Comparison of ENCODE assay signal across 8 cellular contexts in the genomic region with DNA sequence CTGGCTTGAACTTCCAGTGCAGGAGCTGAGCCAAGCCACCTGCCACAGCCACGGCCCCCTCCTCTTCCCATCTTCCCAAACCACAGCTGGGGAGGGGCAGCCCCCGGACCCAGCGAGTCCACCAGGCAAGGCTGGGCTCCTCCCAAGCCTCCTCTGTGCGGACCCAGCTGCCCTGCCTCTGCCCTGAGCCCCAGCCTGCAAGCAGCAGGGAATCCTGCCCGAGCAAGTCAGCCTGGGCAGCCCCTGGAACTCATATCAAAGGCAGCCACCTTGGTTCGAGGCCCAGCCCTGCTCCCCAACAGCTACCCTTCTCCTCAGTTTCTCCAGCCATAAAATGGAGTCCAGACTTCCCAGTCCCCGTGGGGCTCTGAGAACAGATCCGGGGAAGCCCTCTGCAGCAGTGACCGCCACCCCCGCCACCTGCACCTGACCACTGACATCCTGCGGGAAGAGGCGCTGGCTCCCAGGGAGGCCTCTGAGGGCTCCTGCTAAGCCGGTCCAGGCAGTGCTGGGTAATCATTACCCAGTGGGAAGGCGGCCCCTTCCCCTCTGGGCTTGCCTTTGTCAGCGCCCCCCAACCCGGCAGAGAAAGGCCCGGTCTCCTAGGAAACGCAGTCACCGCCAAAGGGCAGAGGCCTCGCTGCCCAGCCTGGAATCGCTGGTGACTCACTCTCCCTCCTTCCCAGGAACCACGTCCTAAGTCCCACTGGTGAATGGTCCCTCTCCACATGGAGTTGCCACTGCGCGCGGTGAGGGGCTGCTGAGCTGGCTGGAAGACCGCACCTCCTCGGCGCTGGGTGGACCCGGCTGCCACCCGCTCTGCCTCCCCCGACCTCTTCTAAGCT. TPM values are rescaled to one million over a fixed set of nuclear protein-coding genes. Genes with fewer than 3 reads are reported as not detected.
DNase-seq lines count a peak whose midpoint lies in the region; ATAC-seq and TF ChIP-seq lines count a peak whose summit lies in the region.

No MANE protein-coding gene starts in this region.

- H3K27ac ChIP-seq in subcutaneous abdominal adipose tissue (ENCODE audit: low read depth, low read length) = peak overlapping the region; percentile 14

- no peaks in the 10 kb centered on the region for H3K36me3 ChIP-seq in subcutaneous abdominal adipose tissue (ENCODE audit: control insufficient read depth in 5 of 5, insufficient read depth in 5 of 5, low read length in 5 of 5)

- peak overlapping the region in 3 of 5 donors; percentile 7 to 43 (median 21) for H3K9ac ChIP-seq in subcutaneous abdominal adipose tissue (ENCODE audit: low read length in 5 of 5)

- TF ChIP-seq CTCF in cardiac fibroblast (IDR thresholded peaks at IDR 0.05; ENCODE audit: low read depth, low read length) = no peak

- peaks cover 0 to 40% (median 27%) of the 10 kb centered on the region in 5 donors for H3K4me1 ChIP-seq in subcutaneous abdominal adipose tissue (ENCODE audit: control insufficient read depth in 5 of 5, insufficient read depth in 5 of 5, low read length in 5 of 5)

- peaks cover 0 to 3% (median 0%) of the 10 kb centered on the region in 5 donors for H3K27me3 ChIP-seq in subcutaneous abdominal adipose tissue (ENCODE audit: control insufficient read depth in 5 of 5, insufficient read depth in 4 of 5, low read length in 5 of 5)

- no peaks in the 10 kb centered on the region for H3K9me3 ChIP-seq in subcutaneous abdominal adipose tissue (ENCODE audit: control insufficient read depth in 5 of 5, low read length in 5 of 5)

- peak overlapping the region; percentile 67 to 75 for H3K4me3 ChIP-seq in cardiac fibroblast (replicated peaks in 1 of 2; ENCODE audit: low read depth in 2 of 2, low read length in 2 of 2)
- peak overlapping the region in 4 of 5 donors; percentile 67 to 87 (median 73) for H3K4me3 ChIP-seq in subcutaneous abdominal adipose tissue (ENCODE audit: low read depth in 1 of 5, low read length in 5 of 5)

- DNase-seq in DMS53 treated with DMSO at 0.1 percent for 48 hours (lab: John Stamatoyannopoulos, UW; ENCODE audit: unreplicated experiment) (peak; percentile 85), NCI-H128 (lab: John Stamatoyannopoulos, UW; ENCODE audit: unreplicated experiment) (peak; percentile 8), cardiac fibroblast (ENCODE audit: low read depth in 2 of 2) (peak; percentile 70 to 80), left lobe of liver (ENCODE audit: low spot score) (peak; percentile 74), NCI-H446 (lab: John Stamatoyannopoulos, UW) (no peak)
- no peak for DNase-seq in activated CD4-positive, alpha-beta T cell treated with anti-CD3 and anti-CD28 coated beads, Interleukin-2, amount 50 U/mL, for 48 hours

- ATAC-seq in left lobe of liver = peak; percentile 29
- ATAC-seq in GM21515 (IDR thresholded peaks at IDR 0.05; ENCODE audit: unreplicated experiment) = no peak

RNA-seq across cellular contexts. Expression of gene VAV2, which starts 1.5 kb away (rescaled TPM):
- total RNA-seq in left lobe of liver = 34.8 TPM

RNA-seq across cellular contexts. Expression of gene BRD3OS, which starts 34.7 kb away (rescaled TPM):
- total RNA-seq in left lobe of liver = 7.6 TPM

Comparison
In these comparisons a context has a peak if more than half of its experiments do, and no peak if none do; other contexts are left out.
1. DNase-seq: peak in DMS53 treated with DMSO at 0.1 percent for 48 hours (single experiment), NCI-H128 (single experiment), cardiac fibroblast (2 of 2) and left lobe of liver (single experiment); none in NCI-H446 (0 of 2) and activated CD4-positive, alpha-beta T cell treated with anti-CD3 and anti-CD28 coated beads, Interleukin-2, amount 50 U/mL, for 48 hours (0 of 2).